27 cellular contexts compared by ENCODE assay signal in the genomic region with DNA sequence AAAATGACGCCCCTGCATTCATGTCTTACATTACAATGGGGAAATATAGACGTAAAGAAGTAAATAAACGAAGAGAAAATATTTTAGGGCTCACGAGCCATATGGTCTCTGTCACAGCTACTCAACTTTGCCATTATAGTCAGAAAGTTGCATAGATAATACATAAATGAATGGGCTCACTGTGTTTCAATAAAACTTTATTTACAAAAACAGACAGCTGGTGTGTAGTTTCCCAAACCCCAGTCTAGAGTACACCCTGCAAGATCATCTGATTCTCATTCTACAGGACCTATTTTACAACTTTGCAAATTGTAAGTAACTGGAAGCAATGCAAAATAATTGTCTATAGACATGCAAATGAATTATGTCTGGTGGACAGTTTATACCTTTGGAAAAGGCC.
"Had no signal": no experiment of that assay in that cellular context is flagged by ENCODE, and none has a peak within 500 bp of the region (broad histone marks: within the 10 kb centered on the region; RNA-seq: fewer than 3 reads in every experiment).

No MANE protein-coding gene starts in this region.

- FAIRE-seq: urothelium cell line had no signal

- ATAC-seq: stimulated activated effector memory CD8-positive, alpha-beta T cell treated with anti-CD3 and anti-CD28 coated beads, Interleukin-12 subunit alpha, Interleukin-12 subunit beta, amount 100 ng/mL, for 72 hours; stimulated activated memory B cell treated with anti-CD40 and anti-IgM and Interleukin-4, amounts not matched to agents 10 μg/mL and 1 μg/mL and 100 μg/mL, for 72 hours; stimulated activated naive B cell treated with anti-CD40 and anti-IgM and Interleukin-4, amounts not matched to agents 10 μg/mL and 1 μg/mL and 100 μg/mL, for 72 hours; stimulated activated naive CD8-positive, alpha-beta T cell treated with anti-CD3 and anti-CD28 coated beads, Interleukin-15, amount 100 ng/mL, for 72 hours; stimulated activated naive CD8-positive, alpha-beta T cell treated with anti-CD3 and anti-CD28 coated beads, Interleukin-15, Interleukin-2, amounts not matched to agents 100 U/mL and 50 U/mL, for 24 hours; upper lobe of right lung had no signal

- H3K4me1 ChIP-seq: stomach, suprapubic skin, testis, thyroid gland, tibial artery, transverse colon, upper lobe of left lung, upper lobe of right lung, uterus, vagina had no signal

- H3K4me3 ChIP-seq: stomach, suprapubic skin, testis, thoracic aorta, thyroid gland, tibial artery, tibial nerve, transverse colon, upper lobe of left lung, upper lobe of right lung, uterus, vagina had no signal

- H3K27ac ChIP-seq: stomach, suprapubic skin, testis, thoracic aorta, thyroid gland, tibial artery, tibial nerve, transverse colon, upper lobe of left lung, upper lobe of right lung, uterus, vagina had no signal

- H3K27me3 ChIP-seq: stomach, suprapubic skin, testis, thyroid gland, tibial artery, tibial nerve, transverse colon, upper lobe of left lung, upper lobe of right lung, uterus, vagina had no signal

- DNase-seq: stimulated activated CD4-positive, alpha-beta T cell treated with anti-CD3 and anti-CD28 coated beads, Interleukin-2, amount 100 ng/mL, for 48 hours; stimulated activated CD4-positive, alpha-beta T cell treated with anti-CD3 and anti-CD28 coated beads, Interleukin-4, amount 100 ng/mL, for 1 hour; stimulated activated CD4-positive, alpha-beta T cell treated with anti-CD3 and anti-CD28 coated beads, Interleukin-4, amount 100 ng/mL, for 24 hours; stimulated activated CD4-positive, alpha-beta T cell treated with anti-CD3 and anti-CD28 coated beads, Interleukin-4, amount 100 ng/mL, for 4 hours; stimulated activated CD8-positive, alpha-beta memory T cell treated with anti-CD3 and anti-CD28 coated beads, Interleukin-4, amount 100 ng/mL, for 48 hours; stimulated activated naive B cell treated with anti-CD40 and anti-IgM and Interleukin-4, amounts not matched to agents 10 μg/mL and 1 μg/mL and 100 μg/mL, for 72 hours; stimulated activated naive CD4-positive, alpha-beta T cell; stimulated activated naive CD4-positive, alpha-beta T cell treated with Interleukin-2 at 50 U/mL for 16 hours; stimulated activated naive CD8-positive, alpha-beta T cell treated with anti-CD3 and anti-CD28 coated beads, Interleukin-15, amount 100 ng/mL, for 72 hours; stimulated activated naive CD8-positive, alpha-beta T cell treated with anti-CD3 and anti-CD28 coated beads, Interleukin-15, Interleukin-2, amounts not matched to agents 100 U/mL and 50 U/mL, for 24 hours; stomach; substantia nigra; testis; thyroid gland; tibial artery; transverse colon; trophoblast cell; upper lobe of left lung; upper lobe of right lung; uterus had no signal

- H3K9me3 ChIP-seq: stomach, suprapubic skin, testis, thoracic aorta, thyroid gland, tibial artery, tibial nerve, transverse colon, upper lobe of left lung, upper lobe of right lung, uterus, vagina had no signal

- H3K36me3 ChIP-seq: uterus had no signal
